10 cellular contexts compared by ENCODE assay signal in genomic region chr11:20035701-20036601, GRCh38.
DNase-seq lines count a peak whose midpoint lies in the region; ATAC-seq and TF ChIP-seq lines count a peak whose summit lies in the region.
"Had no signal": no experiment of that assay in that cellular context is flagged by ENCODE, and none has a peak within 500 bp of the region (broad histone marks: within the 10 kb centered on the region; RNA-seq: fewer than 3 reads in every experiment).

No MANE protein-coding gene starts in this region.

- H3K4me3 ChIP-seq in kidney epithelial cell (ENCODE audit: low read depth, low read length) (no peak overlapping the region), prostate gland (no peak overlapping the region)
- H3K4me3 ChIP-seq: heart left ventricle, spleen had no signal

- no peak overlapping the region for H3K4me3 Mint-ChIP-seq in WTC11
- no peak overlapping the region for H3K4me3 Mint-ChIP-seq in natural killer cell

- peaks cover 67% of the 10 kb centered on the region for H3K4me1 Mint-ChIP-seq in WTC11
- H3K4me1 Mint-ChIP-seq in natural killer cell, result no peaks in the 10 kb centered on the region

- ATAC-seq in WTC11 (no peak), HG02763 (IDR thresholded peaks at IDR 0.05; ENCODE audit: unreplicated experiment) (no peak), natural killer cell (no peak)

- H3K27ac ChIP-seq in prostate gland, result no peak overlapping the region

- H3K9me3 Mint-ChIP-seq in WTC11 (no peaks in the 10 kb centered on the region), natural killer cell (no peaks in the 10 kb centered on the region)

- POLR2A ChIA-PET in WTC11 (lab: Charles Lee), result interaction anchor here (0.6 kb wide), 1 partner anchor 12 kb away, joined by 3 read pairs; no protein-coding TSS in a partner anchor

- H3K36me3 Mint-ChIP-seq in WTC11 (peaks cover 30% of the 10 kb centered on the region), natural killer cell (no peaks in the 10 kb centered on the region)

- intact Hi-C loops in natural killer cell (cut with micrococcal nuclease), result no loop called here
- intact Hi-C loops in prostate gland (cut with DNase I), result no loop called here

- 46% methylated on average over 15 of the region's 15 CpGs for WGBS in prostate gland

- H3K27me3 ChIP-seq in kidney epithelial cell (ENCODE audit: control insufficient read depth, insufficient read depth, low read length) (no peaks in the 10 kb centered on the region), prostate gland (replicated peaks; ENCODE audit: insufficient read depth) (no peaks in the 10 kb centered on the region)
- H3K27me3 ChIP-seq: heart left ventricle, spleen had no signal

- H3K36me3 ChIP-seq in kidney epithelial cell (ENCODE audit: control insufficient read depth, insufficient read depth, low read length), result peaks cover 2% of the 10 kb centered on the region
- H3K36me3 ChIP-seq in prostate gland, result no peaks in the 10 kb centered on the region

- CTCF ChIA-PET in WTC11 (lab: Charles Lee), result interaction anchor here (0.5 to 1.0 kb wide), 3 partner anchors 15 to 82 kb away, joined by 3 to 5 read pairs (median 3); no protein-coding TSS in a partner anchor

- H3K27ac Mint-ChIP-seq in WTC11, result no peak overlapping the region
- H3K27ac Mint-ChIP-seq in natural killer cell, result no peak overlapping the region

- no peak for TF ChIP-seq POLR2A in prostate gland (IDR thresholded peaks at IDR 0.05)

- no peaks in the 10 kb centered on the region for H3K9me3 ChIP-seq in prostate gland
- H3K9me3 ChIP-seq: heart left ventricle, spleen had no signal

- TF ChIP-seq CTCF in WTC11 (IDR thresholded peaks at IDR 0.05) (no peak), kidney epithelial cell (IDR thresholded peaks at IDR 0.05; ENCODE audit: insufficient read depth, low read length, poor library complexity, severe bottlenecking) (no peak), natural killer cell (IDR thresholded peaks at IDR 0.05) (no peak), prostate gland (IDR thresholded peaks at IDR 0.05) (no peak)

- peak; percentile 94 for DNase-seq in COLO668 (lab: John Stamatoyannopoulos, UW; ENCODE audit: unreplicated experiment)
- DNase-seq in NCI-H1092 treated with DMSO at 0.1 percent for 48 hours (lab: John Stamatoyannopoulos, UW), result peak; percentile 76
- DNase-seq in WTC11 (ENCODE audit: low spot score), result no peak
- DNase-seq in kidney epithelial cell (ENCODE audit: low read depth), result peak; percentile 86
- DNase-seq in natural killer cell, result no peak
- DNase-seq in prostate gland (ENCODE audit: low spot score), result no peak
- no peak for DNase-seq in Ammon's horn (ENCODE audit: low spot score)
- DNase-seq: heart left ventricle, spleen had no signal

- no peaks in the 10 kb centered on the region for H3K4me1 ChIP-seq in prostate gland (replicated peaks)
- H3K4me1 ChIP-seq: spleen had no signal

- H3K27me3 Mint-ChIP-seq in WTC11 (ENCODE audit: low read depth), result no peaks in the 10 kb centered on the region
- peaks cover 18 to 47% of the 10 kb centered on the region in 2 donors for H3K27me3 Mint-ChIP-seq in natural killer cell (ENCODE audit: low read depth in 2 of 2)

TF ChIP-seq in WTC11, 78 proteins besides CTCF, POLR2A, EP300 and RAD21:
- TF ChIP-seq ZSCAN18 (CRISPR knock-in tag; IDR thresholded peaks at IDR 0.05) (no peak), GABPB1 (CRISPR knock-in tag; IDR thresholded peaks at IDR 0.05) (peak; percentile 92), PRDM15 (CRISPR knock-in tag; IDR thresholded peaks at IDR 0.05) (no peak), RELA (CRISPR knock-in tag; IDR thresholded peaks at IDR 0.05; ENCODE audit: borderline replicate concordance) (no peak), NR3C1 (CRISPR knock-in tag; conservative IDR thresholded peaks at IDR 0.05; ENCODE audit: low read depth) (no peak)

Comparison
In these comparisons a context has a peak if more than half of its experiments do, and no peak if none do; other contexts are left out.
1. DNase-seq: peak in COLO668 (single experiment), NCI-H1092 treated with DMSO at 0.1 percent for 48 hours (single experiment) and kidney epithelial cell (single experiment); none in WTC11 (single experiment), natural killer cell (single experiment), prostate gland (single experiment) and Ammon's horn (single experiment).